29 cellular contexts compared by ENCODE assay signal in the genomic region with DNA sequence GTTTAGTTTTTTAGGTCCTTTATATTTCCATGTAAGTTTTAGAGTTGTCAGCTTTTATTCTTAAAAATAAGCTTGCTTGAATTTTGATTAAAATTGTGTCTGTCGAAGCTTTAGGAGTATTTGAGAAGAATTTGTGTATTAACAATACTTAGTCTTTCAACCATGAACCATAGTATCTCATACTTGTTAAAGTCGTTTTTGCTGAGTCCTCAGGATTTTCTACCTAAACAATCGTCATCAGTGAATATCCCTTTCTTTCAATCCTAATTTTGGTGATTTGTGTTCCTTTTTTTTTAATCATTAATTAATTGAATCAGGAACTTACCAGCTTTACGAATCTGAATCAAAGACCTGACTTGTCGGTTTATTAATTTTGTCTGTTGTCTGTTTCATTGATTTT.
"Had no signal": no experiment of that assay in that cellular context is flagged by ENCODE, and none has a peak within 500 bp of the region (broad histone marks: within the 10 kb centered on the region; RNA-seq: fewer than 3 reads in every experiment).

No MANE protein-coding gene starts in this region.

- H3K9me3 Mint-ChIP-seq: endodermal cell; naive B cell; nephron progenitor cell; stimulated activated memory B cell treated with anti-CD40 and anti-IgM and Interleukin-4, amounts not matched to agents 10 μg/mL and 1 μg/mL and 100 μg/mL, for 72 hours; type B pancreatic cell had no signal

- H3K4me3 Mint-ChIP-seq: endodermal cell; mesothelial cell of epicardium; nephron progenitor cell; stimulated activated memory B cell treated with anti-CD40 and anti-IgM and Interleukin-4, amounts not matched to agents 10 μg/mL and 1 μg/mL and 100 μg/mL, for 72 hours; type B pancreatic cell had no signal

- H2AFZ ChIP-seq: hepatocyte had no signal

- H3K27ac Mint-ChIP-seq: endodermal cell, mesothelial cell of epicardium, nephron progenitor cell, type B pancreatic cell had no signal

- H3K27me3 Mint-ChIP-seq: naive B cell; stimulated activated memory B cell treated with anti-CD40 and anti-IgM and Interleukin-4, amounts not matched to agents 10 μg/mL and 1 μg/mL and 100 μg/mL, for 72 hours; type B pancreatic cell had no signal

- ATAC-seq: esophagus mucosa; gastrocnemius medialis; heart left ventricle; left lobe of liver; mucosa of descending colon; right cardiac atrium; stimulated activated memory B cell treated with anti-CD40 and anti-IgM and Interleukin-4, amounts not matched to agents 10 μg/mL and 1 μg/mL and 100 μg/mL, for 72 hours; stimulated activated naive CD8-positive, alpha-beta T cell treated with anti-CD3 and anti-CD28 coated beads, Interleukin-15, Interleukin-2, amounts not matched to agents 100 U/mL and 50 U/mL, for 24 hours had no signal

- H3K36me3 ChIP-seq: prostate gland had no signal

- H3K4me3 ChIP-seq: dorsolateral prefrontal cortex, gastrocnemius medialis, heart left ventricle, hepatocyte, lung, mucosa of descending colon, prostate gland, skin epidermis, spleen, testis, tibial artery had no signal

- H3K4me1 ChIP-seq: prostate gland had no signal

- H3K4me2 ChIP-seq: hepatocyte had no signal

- H3K9me3 ChIP-seq: gastrocnemius medialis, heart left ventricle, mucosa of descending colon, prostate gland, spleen, testis, tibial artery had no signal

- H3K27me3 ChIP-seq: dorsolateral prefrontal cortex, gastrocnemius medialis, heart left ventricle, hepatocyte, spleen, testis, tibial artery had no signal

- H3K4me1 Mint-ChIP-seq: mesothelial cell of epicardium, nephron progenitor cell had no signal

- H3K27ac ChIP-seq: epithelial cell of prostate, gastrocnemius medialis, heart left ventricle, hepatocyte, prostate gland, skin epidermis, spleen, testis, tibial artery had no signal

- DNase-seq: dorsolateral prefrontal cortex; effector CD4-positive, alpha-beta T cell; endodermal cell; foreskin fibroblast; gastrocnemius medialis; heart left ventricle; kidney; mesenchymal stem cell; mucosa of descending colon; naive B cell; nephron progenitor cell; nucleus accumbens; right cardiac atrium; spleen; stimulated activated CD4-positive, alpha-beta T cell treated with anti-CD3 and anti-CD28 coated beads, Interleukin-4, amount 100 ng/mL, for 4 hours; stimulated activated naive CD8-positive, alpha-beta T cell treated with anti-CD3 and anti-CD28 coated beads, Interleukin-15, Interleukin-2, amounts not matched to agents 100 U/mL and 50 U/mL, for 24 hours; substantia nigra; testis; tibial artery had no signal
